2 cellular contexts compared by ENCODE assay signal in the genomic region with DNA sequence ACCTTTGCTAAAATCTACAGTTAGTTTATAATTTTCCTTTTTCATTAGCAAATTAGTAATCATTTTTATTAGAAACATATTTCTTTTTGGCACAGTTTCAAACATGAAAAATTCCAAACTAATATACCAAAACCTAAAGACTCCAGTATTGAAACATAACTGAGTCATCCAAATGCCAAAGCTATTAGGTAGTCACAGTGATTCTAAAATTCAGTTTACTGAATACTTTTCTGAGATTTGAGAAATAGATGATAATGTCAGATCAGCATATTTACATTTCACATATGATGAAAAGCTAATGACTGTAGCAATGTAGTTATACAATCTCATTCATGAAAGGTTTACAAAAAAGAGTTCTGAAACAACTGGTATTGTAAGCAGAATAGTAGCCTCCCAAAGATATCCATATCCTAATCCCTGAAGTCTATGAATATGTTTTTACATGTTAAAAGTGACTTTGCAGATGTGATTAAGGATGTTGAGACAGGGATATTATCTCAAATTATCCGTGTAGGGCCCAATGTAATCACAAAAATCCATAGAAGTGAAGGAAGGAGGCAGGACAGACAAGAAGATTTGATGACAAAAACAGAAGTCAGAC.
TF ChIP-seq lines count a peak whose summit lies in the region.

No MANE protein-coding gene starts in this region.

TF ChIP-seq in K562, 482 proteins besides CTCF, POLR2A, EP300 and RAD21 (continues in another document):
- no peak for TF ChIP-seq ZNF584 (CRISPR knock-in tag; IDR thresholded peaks at IDR 0.05; ENCODE audit: low read depth)
- no peak for TF ChIP-seq XRCC5 (IDR thresholded peaks at IDR 0.05; ENCODE audit: low read depth, low read length)
- no peak for TF ChIP-seq BRF1 (IDR thresholded peaks at IDR 0.05; ENCODE audit: borderline replicate concordance, extremely low read depth, insufficient read length)
- peak; percentile 82 for TF ChIP-seq ZNF316 (IDR thresholded peaks at IDR 0.05)
- no peak for TF ChIP-seq L3MBTL2 (IDR thresholded peaks at IDR 0.05)
- no peak for TF ChIP-seq ZFP30 (CRISPR knock-in tag; IDR thresholded peaks at IDR 0.05; ENCODE audit: borderline replicate concordance)
- TF ChIP-seq, protein P1, sequence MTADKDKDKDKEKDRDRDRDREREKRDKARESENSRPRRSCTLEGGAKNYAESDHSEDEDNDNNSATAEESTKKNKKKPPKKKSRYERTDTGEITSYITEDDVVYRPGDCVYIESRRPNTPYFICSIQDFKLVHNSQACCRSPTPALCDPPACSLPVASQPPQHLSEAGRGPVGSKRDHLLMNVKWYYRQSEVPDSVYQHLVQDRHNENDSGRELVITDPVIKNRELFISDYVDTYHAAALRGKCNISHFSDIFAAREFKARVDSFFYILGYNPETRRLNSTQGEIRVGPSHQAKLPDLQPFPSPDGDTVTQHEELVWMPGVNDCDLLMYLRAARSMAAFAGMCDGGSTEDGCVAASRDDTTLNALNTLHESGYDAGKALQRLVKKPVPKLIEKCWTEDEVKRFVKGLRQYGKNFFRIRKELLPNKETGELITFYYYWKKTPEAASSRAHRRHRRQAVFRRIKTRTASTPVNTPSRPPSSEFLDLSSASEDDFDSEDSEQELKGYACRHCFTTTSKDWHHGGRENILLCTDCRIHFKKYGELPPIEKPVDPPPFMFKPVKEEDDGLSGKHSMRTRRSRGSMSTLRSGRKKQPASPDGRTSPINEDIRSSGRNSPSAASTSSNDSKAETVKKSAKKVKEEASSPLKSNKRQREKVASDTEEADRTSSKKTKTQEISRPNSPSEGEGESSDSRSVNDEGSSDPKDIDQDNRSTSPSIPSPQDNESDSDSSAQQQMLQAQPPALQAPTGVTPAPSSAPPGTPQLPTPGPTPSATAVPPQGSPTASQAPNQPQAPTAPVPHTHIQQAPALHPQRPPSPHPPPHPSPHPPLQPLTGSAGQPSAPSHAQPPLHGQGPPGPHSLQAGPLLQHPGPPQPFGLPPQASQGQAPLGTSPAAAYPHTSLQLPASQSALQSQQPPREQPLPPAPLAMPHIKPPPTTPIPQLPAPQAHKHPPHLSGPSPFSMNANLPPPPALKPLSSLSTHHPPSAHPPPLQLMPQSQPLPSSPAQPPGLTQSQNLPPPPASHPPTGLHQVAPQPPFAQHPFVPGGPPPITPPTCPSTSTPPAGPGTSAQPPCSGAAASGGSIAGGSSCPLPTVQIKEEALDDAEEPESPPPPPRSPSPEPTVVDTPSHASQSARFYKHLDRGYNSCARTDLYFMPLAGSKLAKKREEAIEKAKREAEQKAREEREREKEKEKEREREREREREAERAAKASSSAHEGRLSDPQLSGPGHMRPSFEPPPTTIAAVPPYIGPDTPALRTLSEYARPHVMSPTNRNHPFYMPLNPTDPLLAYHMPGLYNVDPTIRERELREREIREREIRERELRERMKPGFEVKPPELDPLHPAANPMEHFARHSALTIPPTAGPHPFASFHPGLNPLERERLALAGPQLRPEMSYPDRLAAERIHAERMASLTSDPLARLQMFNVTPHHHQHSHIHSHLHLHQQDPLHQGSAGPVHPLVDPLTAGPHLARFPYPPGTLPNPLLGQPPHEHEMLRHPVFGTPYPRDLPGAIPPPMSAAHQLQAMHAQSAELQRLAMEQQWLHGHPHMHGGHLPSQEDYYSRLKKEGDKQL (CRISPR knock-in tag; IDR thresholded peaks at IDR 0.05; ENCODE audit: borderline replicate concordance), result no peak
- peak; percentile 63 for TF ChIP-seq C11orf30 (IDR thresholded peaks at IDR 0.05; ENCODE audit: low read depth)
- no peak for TF ChIP-seq KDM4B (IDR thresholded peaks at IDR 0.05; ENCODE audit: borderline replicate concordance in 2 of 2, low read depth in 1 of 2)
- TF ChIP-seq, protein P2, sequence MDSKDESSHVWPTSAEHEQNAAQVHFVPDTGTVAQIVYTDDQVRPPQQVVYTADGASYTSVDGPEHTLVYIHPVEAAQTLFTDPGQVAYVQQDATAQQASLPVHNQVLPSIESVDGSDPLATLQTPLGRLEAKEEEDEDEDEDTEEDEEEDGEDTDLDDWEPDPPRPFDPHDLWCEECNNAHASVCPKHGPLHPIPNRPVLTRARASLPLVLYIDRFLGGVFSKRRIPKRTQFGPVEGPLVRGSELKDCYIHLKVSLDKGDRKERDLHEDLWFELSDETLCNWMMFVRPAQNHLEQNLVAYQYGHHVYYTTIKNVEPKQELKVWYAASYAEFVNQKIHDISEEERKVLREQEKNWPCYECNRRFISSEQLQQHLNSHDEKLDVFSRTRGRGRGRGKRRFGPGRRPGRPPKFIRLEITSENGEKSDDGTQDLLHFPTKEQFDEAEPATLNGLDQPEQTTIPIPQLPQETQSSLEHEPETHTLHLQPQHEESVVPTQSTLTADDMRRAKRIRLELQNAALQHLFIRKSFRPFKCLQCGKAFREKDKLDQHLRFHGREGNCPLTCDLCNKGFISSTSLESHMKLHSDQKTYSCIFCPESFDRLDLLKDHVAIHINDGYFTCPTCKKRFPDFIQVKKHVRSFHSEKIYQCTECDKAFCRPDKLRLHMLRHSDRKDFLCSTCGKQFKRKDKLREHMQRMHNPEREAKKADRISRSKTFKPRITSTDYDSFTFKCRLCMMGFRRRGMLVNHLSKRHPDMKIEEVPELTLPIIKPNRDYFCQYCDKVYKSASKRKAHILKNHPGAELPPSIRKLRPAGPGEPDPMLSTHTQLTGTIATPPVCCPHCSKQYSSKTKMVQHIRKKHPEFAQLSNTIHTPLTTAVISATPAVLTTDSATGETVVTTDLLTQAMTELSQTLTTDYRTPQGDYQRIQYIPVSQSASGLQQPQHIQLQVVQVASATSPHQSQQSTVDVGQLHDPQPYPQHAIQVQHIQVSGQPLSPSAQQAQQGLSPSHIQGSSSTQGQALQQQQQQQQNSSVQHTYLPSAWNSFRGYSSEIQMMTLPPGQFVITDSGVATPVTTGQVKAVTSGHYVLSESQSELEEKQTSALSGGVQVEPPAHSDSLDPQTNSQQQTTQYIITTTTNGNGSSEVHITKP (IDR thresholded peaks at IDR 0.05; ENCODE audit: partially characterized antibody), result no peak
- peak; percentile 66 for TF ChIP-seq MAFF (IDR thresholded peaks at IDR 0.05; ENCODE audit: low read length)
- no peak for TF ChIP-seq HLTF (IDR thresholded peaks at IDR 0.05)
- TF ChIP-seq ZFP36 (IDR thresholded peaks at IDR 0.05; ENCODE audit: low read depth, low read length, partially characterized antibody), result no peak

TF ChIP-seq in GM23338, 12 proteins besides CTCF, POLR2A, EP300 and RAD21:
- TF ChIP-seq, protein P3, sequence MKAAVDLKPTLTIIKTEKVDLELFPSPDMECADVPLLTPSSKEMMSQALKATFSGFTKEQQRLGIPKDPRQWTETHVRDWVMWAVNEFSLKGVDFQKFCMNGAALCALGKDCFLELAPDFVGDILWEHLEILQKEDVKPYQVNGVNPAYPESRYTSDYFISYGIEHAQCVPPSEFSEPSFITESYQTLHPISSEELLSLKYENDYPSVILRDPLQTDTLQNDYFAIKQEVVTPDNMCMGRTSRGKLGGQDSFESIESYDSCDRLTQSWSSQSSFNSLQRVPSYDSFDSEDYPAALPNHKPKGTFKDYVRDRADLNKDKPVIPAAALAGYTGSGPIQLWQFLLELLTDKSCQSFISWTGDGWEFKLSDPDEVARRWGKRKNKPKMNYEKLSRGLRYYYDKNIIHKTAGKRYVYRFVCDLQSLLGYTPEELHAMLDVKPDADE (IDR thresholded peaks at IDR 0.05), result no peak
- TF ChIP-seq POLR2AphosphoS5 (IDR thresholded peaks at IDR 0.05; ENCODE audit: low read depth) (no peak), ZNF331 (CRISPR knock-in tag; IDR thresholded peaks at IDR 0.05; ENCODE audit: low read depth) (no peak), STAT1 (IDR thresholded peaks at IDR 0.05; ENCODE audit: unreplicated experiment) (no peak), JUNB (IDR thresholded peaks at IDR 0.05; ENCODE audit: unreplicated experiment) (no peak), NANOG (IDR thresholded peaks at IDR 0.05; ENCODE audit: borderline replicate concordance) (no peak), ZNF114 (CRISPR knock-in tag; IDR thresholded peaks at IDR 0.05) (no peak), EZH2phosphoT487 (IDR thresholded peaks at IDR 0.05; ENCODE audit: unreplicated experiment) (no peak), CREB1 (CRISPR knock-in tag; IDR thresholded peaks at IDR 0.05; ENCODE audit: low read depth) (no peak), EZH2 (IDR thresholded peaks at IDR 0.05; ENCODE audit: low read depth, unreplicated experiment) (no peak)
- TF ChIP-seq, protein P4, sequence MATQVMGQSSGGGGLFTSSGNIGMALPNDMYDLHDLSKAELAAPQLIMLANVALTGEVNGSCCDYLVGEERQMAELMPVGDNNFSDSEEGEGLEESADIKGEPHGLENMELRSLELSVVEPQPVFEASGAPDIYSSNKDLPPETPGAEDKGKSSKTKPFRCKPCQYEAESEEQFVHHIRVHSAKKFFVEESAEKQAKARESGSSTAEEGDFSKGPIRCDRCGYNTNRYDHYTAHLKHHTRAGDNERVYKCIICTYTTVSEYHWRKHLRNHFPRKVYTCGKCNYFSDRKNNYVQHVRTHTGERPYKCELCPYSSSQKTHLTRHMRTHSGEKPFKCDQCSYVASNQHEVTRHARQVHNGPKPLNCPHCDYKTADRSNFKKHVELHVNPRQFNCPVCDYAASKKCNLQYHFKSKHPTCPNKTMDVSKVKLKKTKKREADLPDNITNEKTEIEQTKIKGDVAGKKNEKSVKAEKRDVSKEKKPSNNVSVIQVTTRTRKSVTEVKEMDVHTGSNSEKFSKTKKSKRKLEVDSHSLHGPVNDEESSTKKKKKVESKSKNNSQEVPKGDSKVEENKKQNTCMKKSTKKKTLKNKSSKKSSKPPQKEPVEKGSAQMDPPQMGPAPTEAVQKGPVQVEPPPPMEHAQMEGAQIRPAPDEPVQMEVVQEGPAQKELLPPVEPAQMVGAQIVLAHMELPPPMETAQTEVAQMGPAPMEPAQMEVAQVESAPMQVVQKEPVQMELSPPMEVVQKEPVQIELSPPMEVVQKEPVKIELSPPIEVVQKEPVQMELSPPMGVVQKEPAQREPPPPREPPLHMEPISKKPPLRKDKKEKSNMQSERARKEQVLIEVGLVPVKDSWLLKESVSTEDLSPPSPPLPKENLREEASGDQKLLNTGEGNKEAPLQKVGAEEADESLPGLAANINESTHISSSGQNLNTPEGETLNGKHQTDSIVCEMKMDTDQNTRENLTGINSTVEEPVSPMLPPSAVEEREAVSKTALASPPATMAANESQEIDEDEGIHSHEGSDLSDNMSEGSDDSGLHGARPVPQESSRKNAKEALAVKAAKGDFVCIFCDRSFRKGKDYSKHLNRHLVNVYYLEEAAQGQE (IDR thresholded peaks at IDR 0.05; ENCODE audit: unreplicated experiment), result no peak
- TF ChIP-seq, protein P5, sequence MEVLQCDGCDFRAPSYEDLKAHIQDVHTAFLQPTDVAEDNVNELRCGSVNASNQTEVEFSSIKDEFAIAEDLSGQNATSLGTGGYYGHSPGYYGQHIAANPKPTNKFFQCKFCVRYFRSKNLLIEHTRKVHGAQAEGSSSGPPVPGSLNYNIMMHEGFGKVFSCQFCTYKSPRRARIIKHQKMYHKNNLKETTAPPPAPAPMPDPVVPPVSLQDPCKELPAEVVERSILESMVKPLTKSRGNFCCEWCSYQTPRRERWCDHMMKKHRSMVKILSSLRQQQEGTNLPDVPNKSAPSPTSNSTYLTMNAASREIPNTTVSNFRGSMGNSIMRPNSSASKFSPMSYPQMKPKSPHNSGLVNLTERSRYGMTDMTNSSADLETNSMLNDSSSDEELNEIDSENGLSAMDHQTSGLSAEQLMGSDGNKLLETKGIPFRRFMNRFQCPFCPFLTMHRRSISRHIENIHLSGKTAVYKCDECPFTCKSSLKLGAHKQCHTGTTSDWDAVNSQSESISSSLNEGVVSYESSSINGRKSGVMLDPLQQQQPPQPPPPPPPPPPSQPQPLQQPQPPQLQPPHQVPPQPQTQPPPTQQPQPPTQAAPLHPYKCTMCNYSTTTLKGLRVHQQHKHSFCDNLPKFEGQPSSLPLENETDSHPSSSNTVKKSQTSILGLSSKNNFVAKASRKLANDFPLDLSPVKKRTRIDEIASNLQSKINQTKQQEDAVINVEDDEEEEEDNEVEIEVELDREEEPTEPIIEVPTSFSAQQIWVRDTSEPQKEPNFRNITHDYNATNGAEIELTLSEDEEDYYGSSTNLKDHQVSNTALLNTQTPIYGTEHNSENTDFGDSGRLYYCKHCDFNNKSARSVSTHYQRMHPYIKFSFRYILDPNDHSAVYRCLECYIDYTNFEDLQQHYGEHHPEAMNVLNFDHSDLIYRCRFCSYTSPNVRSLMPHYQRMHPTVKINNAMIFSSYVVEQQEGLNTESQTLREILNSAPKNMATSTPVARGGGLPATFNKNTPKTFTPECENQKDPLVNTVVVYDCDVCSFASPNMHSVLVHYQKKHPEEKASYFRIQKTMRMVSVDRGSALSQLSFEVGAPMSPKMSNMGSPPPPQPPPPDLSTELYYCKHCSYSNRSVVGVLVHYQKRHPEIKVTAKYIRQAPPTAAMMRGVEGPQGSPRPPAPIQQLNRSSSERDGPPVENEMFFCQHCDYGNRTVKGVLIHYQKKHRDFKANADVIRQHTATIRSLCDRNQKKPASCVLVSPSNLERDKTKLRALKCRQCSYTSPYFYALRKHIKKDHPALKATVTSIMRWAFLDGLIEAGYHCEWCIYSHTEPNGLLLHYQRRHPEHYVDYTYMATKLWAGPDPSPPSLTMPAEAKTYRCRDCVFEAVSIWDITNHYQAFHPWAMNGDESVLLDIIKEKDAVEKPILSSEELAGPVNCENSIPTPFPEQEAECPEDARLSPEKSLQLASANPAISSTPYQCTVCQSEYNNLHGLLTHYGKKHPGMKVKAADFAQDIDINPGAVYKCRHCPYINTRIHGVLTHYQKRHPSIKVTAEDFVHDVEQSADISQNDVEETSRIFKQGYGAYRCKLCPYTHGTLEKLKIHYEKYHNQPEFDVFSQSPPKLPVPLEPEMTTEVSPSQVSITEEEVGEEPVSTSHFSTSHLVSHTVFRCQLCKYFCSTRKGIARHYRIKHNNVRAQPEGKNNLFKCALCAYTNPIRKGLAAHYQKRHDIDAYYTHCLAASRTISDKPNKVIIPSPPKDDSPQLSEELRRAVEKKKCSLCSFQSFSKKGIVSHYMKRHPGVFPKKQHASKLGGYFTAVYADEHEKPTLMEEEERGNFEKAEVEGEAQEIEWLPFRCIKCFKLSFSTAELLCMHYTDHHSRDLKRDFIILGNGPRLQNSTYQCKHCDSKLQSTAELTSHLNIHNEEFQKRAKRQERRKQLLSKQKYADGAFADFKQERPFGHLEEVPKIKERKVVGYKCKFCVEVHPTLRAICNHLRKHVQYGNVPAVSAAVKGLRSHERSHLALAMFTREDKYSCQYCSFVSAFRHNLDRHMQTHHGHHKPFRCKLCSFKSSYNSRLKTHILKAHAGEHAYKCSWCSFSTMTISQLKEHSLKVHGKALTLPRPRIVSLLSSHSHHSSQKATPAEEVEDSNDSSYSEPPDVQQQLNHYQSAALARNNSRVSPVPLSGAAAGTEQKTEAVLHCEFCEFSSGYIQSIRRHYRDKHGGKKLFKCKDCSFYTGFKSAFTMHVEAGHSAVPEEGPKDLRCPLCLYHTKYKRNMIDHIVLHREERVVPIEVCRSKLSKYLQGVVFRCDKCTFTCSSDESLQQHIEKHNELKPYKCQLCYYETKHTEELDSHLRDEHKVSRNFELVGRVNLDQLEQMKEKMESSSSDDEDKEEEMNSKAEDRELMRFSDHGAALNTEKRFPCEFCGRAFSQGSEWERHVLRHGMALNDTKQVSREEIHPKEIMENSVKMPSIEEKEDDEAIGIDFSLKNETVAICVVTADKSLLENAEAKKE (CRISPR knock-in tag; IDR thresholded peaks at IDR 0.05), result no peak
TF ChIP-seq in GM23338: peak in this region for 0.
